28 cellular contexts compared by ENCODE assay signal in the genomic region with DNA sequence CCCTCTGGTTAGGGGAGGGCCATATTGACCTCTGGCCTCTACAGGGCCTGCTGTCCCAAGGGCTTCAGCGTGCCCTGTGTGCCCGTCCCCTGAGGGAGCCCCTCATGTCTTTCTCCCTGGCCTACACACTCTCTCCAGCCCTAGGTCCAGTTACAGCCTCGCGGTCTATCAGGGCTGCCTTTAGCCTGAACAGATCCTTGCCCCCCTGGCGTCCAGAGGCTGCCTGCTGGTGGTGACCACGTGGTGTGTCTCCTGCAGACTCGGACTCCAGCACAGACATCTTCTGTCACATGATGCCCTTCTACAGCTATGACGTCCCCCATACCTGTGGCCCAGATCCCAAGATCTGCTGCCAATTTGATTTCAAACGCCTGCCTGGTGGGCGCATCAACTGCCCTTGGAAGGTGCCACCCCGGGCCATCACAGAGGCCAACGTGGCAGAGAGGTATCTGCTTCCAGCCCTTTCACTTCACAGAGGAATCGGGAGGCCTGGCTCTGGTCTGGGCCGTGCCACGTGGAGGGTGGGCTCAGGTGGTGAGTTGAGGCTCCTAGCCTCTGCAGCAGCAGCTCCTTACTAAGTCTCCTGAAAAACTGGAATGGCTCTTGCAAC. TPM values are rescaled to one million over a fixed set of nuclear protein-coding genes. Genes with fewer than 3 reads are reported as not detected.
DNase-seq lines count a peak whose midpoint lies in the region; ATAC-seq and TF ChIP-seq lines count a peak whose summit lies in the region.
"Had no signal": no experiment of that assay in that cellular context is flagged by ENCODE, and none has a peak within 500 bp of the region (broad histone marks: within the 10 kb centered on the region; RNA-seq: fewer than 3 reads in every experiment).

No MANE protein-coding gene starts in this region.

- no peaks in the 10 kb centered on the region for H3K9me3 ChIP-seq in lower lobe of right lung
- H3K9me3 ChIP-seq: adrenal gland, BE2C, body of pancreas, SJSA1, thyroid gland had no signal

- H3K4me3 ChIP-seq in dorsolateral prefrontal cortex (peak overlapping the region in 6 of 59 donors; percentile 0 to 91 (median 12)), lower lobe of right lung (no peak overlapping the region)
- H3K4me3 ChIP-seq: adrenal gland, body of pancreas, GM12878, SJSA1, thyroid gland had no signal

- H3K36me3 ChIP-seq in lower lobe of right lung = peaks cover 74% of the 10 kb centered on the region

- TF ChIP-seq CTCF in dorsolateral prefrontal cortex (IDR thresholded peaks at IDR 0.05 in 54 of 56, conservative IDR thresholded peaks at IDR 0.05 in 2 of 56; ENCODE audit: low read depth in 1 of 56, partially characterized antibody in 56 of 56) = no peak
- no peak for TF ChIP-seq CTCF in lower lobe of right lung (IDR thresholded peaks at IDR 0.05)

- peaks cover 11% of the 10 kb centered on the region for H3K4me1 ChIP-seq in lower lobe of right lung
- H3K4me1 ChIP-seq: BE2C had no signal

- peak in 1 of 10 donors; percentile 42 for DNase-seq in dorsolateral prefrontal cortex
- peak; percentile 33 for DNase-seq in lower lobe of right lung
- DNase-seq in stimulated activated effector memory CD8-positive, alpha-beta T cell treated with anti-CD3 and anti-CD28 coated beads, Interleukin-12 subunit alpha, Interleukin-12 subunit beta, amount 100 ng/mL, for 72 hours (ENCODE audit: low spot score in 2 of 2) = no peak
- DNase-seq in GF-D8 (lab: John Stamatoyannopoulos, UW) = no peak
- DNase-seq: ACHN; activated CD4-positive, alpha-beta T cell treated with anti-CD3 and anti-CD28 coated beads for 36 hours; activated CD8-positive, alpha-beta memory T cell treated with anti-CD3 and anti-CD28 coated beads, Interleukin-2, amount 50 U/mL, for 48 hours; activated CD8-positive, alpha-beta T cell treated with anti-CD3 and anti-CD28 coated beads for 36 hours; activated naive CD4-positive, alpha-beta T cell treated with anti-CD3 and anti-CD28 coated beads, Interleukin-2, amount 10 ng/mL, durations not matched to agents 7 days and 5 days; adrenal gland; BE2C; body of pancreas; effector CD4-positive, alpha-beta T cell; EL; immature natural killer cell; NCI-H1436; NCI-H446; NCI-H82; stimulated activated naive CD4-positive, alpha-beta T cell treated with Interleukin-2 at 50 U/mL for 16 hours; T-helper 9 cell; thyroid gland had no signal

- H3K27ac ChIP-seq in dorsolateral prefrontal cortex = peak overlapping the region; percentile 49 to 100 (median 99)
- H3K27ac ChIP-seq in lower lobe of right lung = no peak overlapping the region
- H3K27ac ChIP-seq: adrenal gland, SJSA1, thyroid gland had no signal

- H3K4me3 Mint-ChIP-seq in IgD-negative memory B cell = peak overlapping the region in 1 of 4 donors; percentile 71
- no peak overlapping the region for H3K4me3 Mint-ChIP-seq in stimulated activated effector memory CD8-positive, alpha-beta T cell treated with anti-CD3 and anti-CD28 coated beads, Interleukin-12 subunit alpha, Interleukin-12 subunit beta, amount 100 ng/mL, for 72 hours
- no peak overlapping the region for H3K4me3 Mint-ChIP-seq in stimulated activated memory B cell treated with anti-CD40 and anti-IgM and Interleukin-4, amounts not matched to agents 10 μg/mL and 1 μg/mL and 100 μg/mL, for 72 hours
- H3K4me3 Mint-ChIP-seq: activated CD4-positive, alpha-beta T cell treated with anti-CD3 and anti-CD28 coated beads for 36 hours; activated CD8-positive, alpha-beta T cell treated with anti-CD3 and anti-CD28 coated beads for 36 hours; activated naive CD4-positive, alpha-beta T cell treated with anti-CD3 and anti-CD28 coated beads, Interleukin-2, amount 10 ng/mL, durations not matched to agents 7 days and 5 days; immature natural killer cell had no signal

- peaks cover 6% of the 10 kb centered on the region for H3K36me3 Mint-ChIP-seq in IgD-negative memory B cell
- peaks cover 89% of the 10 kb centered on the region for H3K36me3 Mint-ChIP-seq in stimulated activated effector memory CD8-positive, alpha-beta T cell treated with anti-CD3 and anti-CD28 coated beads, Interleukin-12 subunit alpha, Interleukin-12 subunit beta, amount 100 ng/mL, for 72 hours
- peaks cover 64% of the 10 kb centered on the region for H3K36me3 Mint-ChIP-seq in stimulated activated memory B cell treated with anti-CD40 and anti-IgM and Interleukin-4, amounts not matched to agents 10 μg/mL and 1 μg/mL and 100 μg/mL, for 72 hours

- H3K4me1 Mint-ChIP-seq in IgD-negative memory B cell = peaks cover 2 to 12% (median 7%) of the 10 kb centered on the region in 3 donors
- peaks cover 23% of the 10 kb centered on the region for H3K4me1 Mint-ChIP-seq in stimulated activated effector memory CD8-positive, alpha-beta T cell treated with anti-CD3 and anti-CD28 coated beads, Interleukin-12 subunit alpha, Interleukin-12 subunit beta, amount 100 ng/mL, for 72 hours
- peaks cover 26% of the 10 kb centered on the region for H3K4me1 Mint-ChIP-seq in stimulated activated memory B cell treated with anti-CD40 and anti-IgM and Interleukin-4, amounts not matched to agents 10 μg/mL and 1 μg/mL and 100 μg/mL, for 72 hours

- H3K27me3 ChIP-seq in dorsolateral prefrontal cortex (no peaks in the 10 kb centered on the region), lower lobe of right lung (ENCODE audit: low read depth) (no peaks in the 10 kb centered on the region)
- H3K27me3 ChIP-seq: adrenal gland, BE2C, body of pancreas, SJSA1, thyroid gland had no signal

- intact Hi-C loops in dorsolateral prefrontal cortex (cut with DNase I) = no loop called here
- intact Hi-C loops in lower lobe of right lung (cut with DNase I) = no loop called here

- no peaks in the 10 kb centered on the region for H3K27me3 Mint-ChIP-seq in IgD-negative memory B cell
- H3K27me3 Mint-ChIP-seq in stimulated activated memory B cell treated with anti-CD40 and anti-IgM and Interleukin-4, amounts not matched to agents 10 μg/mL and 1 μg/mL and 100 μg/mL, for 72 hours = no peaks in the 10 kb centered on the region
- H3K27me3 Mint-ChIP-seq: activated CD4-positive, alpha-beta T cell treated with anti-CD3 and anti-CD28 coated beads for 36 hours; activated CD8-positive, alpha-beta T cell treated with anti-CD3 and anti-CD28 coated beads for 36 hours; activated naive CD4-positive, alpha-beta T cell treated with anti-CD3 and anti-CD28 coated beads, Interleukin-2, amount 10 ng/mL, durations not matched to agents 7 days and 5 days; progenitor cell of endocrine pancreas had no signal

- no peaks in the 10 kb centered on the region for H3K9me3 Mint-ChIP-seq in IgD-negative memory B cell
- H3K9me3 Mint-ChIP-seq in stimulated activated effector memory CD8-positive, alpha-beta T cell treated with anti-CD3 and anti-CD28 coated beads, Interleukin-12 subunit alpha, Interleukin-12 subunit beta, amount 100 ng/mL, for 72 hours = no peaks in the 10 kb centered on the region
- no peaks in the 10 kb centered on the region for H3K9me3 Mint-ChIP-seq in stimulated activated memory B cell treated with anti-CD40 and anti-IgM and Interleukin-4, amounts not matched to agents 10 μg/mL and 1 μg/mL and 100 μg/mL, for 72 hours
- H3K9me3 Mint-ChIP-seq: activated CD8-positive, alpha-beta T cell treated with anti-CD3 and anti-CD28 coated beads for 36 hours; activated naive CD4-positive, alpha-beta T cell treated with anti-CD3 and anti-CD28 coated beads, Interleukin-2, amount 10 ng/mL, durations not matched to agents 7 days and 5 days; immature natural killer cell had no signal

- no peak for ATAC-seq in lower lobe of right lung
- no peak for ATAC-seq in stimulated activated effector memory CD8-positive, alpha-beta T cell treated with anti-CD3 and anti-CD28 coated beads, Interleukin-12 subunit alpha, Interleukin-12 subunit beta, amount 100 ng/mL, for 72 hours
- no peak for ATAC-seq in HG02970 (IDR thresholded peaks at IDR 0.05; ENCODE audit: low FRiP score, unreplicated experiment)
- no peak for ATAC-seq in stimulated activated memory B cell treated with anti-CD40 and anti-IgM and Interleukin-4, amounts not matched to agents 10 μg/mL and 1 μg/mL and 100 μg/mL, for 72 hours
- ATAC-seq: activated CD4-positive, alpha-beta T cell treated with anti-CD3 and anti-CD28 coated beads for 36 hours; activated CD8-positive, alpha-beta T cell treated with anti-CD3 and anti-CD28 coated beads for 36 hours; body of pancreas; GM12878; left lobe of liver had no signal

- H3K27ac Mint-ChIP-seq in IgD-negative memory B cell = peak overlapping the region in 2 of 3 donors; percentile 25 to 76
- H3K27ac Mint-ChIP-seq in stimulated activated effector memory CD8-positive, alpha-beta T cell treated with anti-CD3 and anti-CD28 coated beads, Interleukin-12 subunit alpha, Interleukin-12 subunit beta, amount 100 ng/mL, for 72 hours = peak overlapping the region; percentile 56
- H3K27ac Mint-ChIP-seq in stimulated activated memory B cell treated with anti-CD40 and anti-IgM and Interleukin-4, amounts not matched to agents 10 μg/mL and 1 μg/mL and 100 μg/mL, for 72 hours = no peak overlapping the region
- H3K27ac Mint-ChIP-seq: activated CD4-positive, alpha-beta T cell treated with anti-CD3 and anti-CD28 coated beads for 36 hours; activated CD8-positive, alpha-beta T cell treated with anti-CD3 and anti-CD28 coated beads for 36 hours; activated naive CD4-positive, alpha-beta T cell treated with anti-CD3 and anti-CD28 coated beads, Interleukin-2, amount 10 ng/mL, durations not matched to agents 7 days and 5 days; immature natural killer cell; progenitor cell of endocrine pancreas had no signal

RNA-seq across cellular contexts. Expression of gene MAN2A2, which starts 4.1 kb away (rescaled TPM):
- polyA plus RNA-seq in IgD-negative memory B cell = 9.1 TPM
- 100 to 1,000 TPM; 152 to 468 (median 226) TPM for total RNA-seq in dorsolateral prefrontal cortex
- 96.9 TPM for total RNA-seq in lower lobe of right lung

RNA-seq across cellular contexts. Expression of gene FES, which starts 22.9 kb away (rescaled TPM):
- 7.7 TPM for polyA plus RNA-seq in IgD-negative memory B cell
- total RNA-seq in dorsolateral prefrontal cortex = 10 to 100 TPM in 95 of 120 experiments, 1 to 10 TPM in 25; 5.3 to 39.5 (median 13.8) TPM
- total RNA-seq in lower lobe of right lung = 51.0 TPM

RNA-seq across cellular contexts. Expression of gene HDDC3, which starts 25.2 kb away (rescaled TPM):
- 29.4 TPM for polyA plus RNA-seq in IgD-negative memory B cell
- 10 to 100 TPM in 119 of 120 experiments, 1 to 10 TPM in 1; 8.6 to 40.8 (median 20.2) TPM for total RNA-seq in dorsolateral prefrontal cortex
- total RNA-seq in lower lobe of right lung = 16.0 TPM

RNA-seq across cellular contexts. Expression of gene UNC45A, which starts 27.9 kb away (rescaled TPM):
- polyA plus RNA-seq in IgD-negative memory B cell = 65.3 TPM
- total RNA-seq in dorsolateral prefrontal cortex (10 to 100 TPM; 35.1 to 68.4 (median 47.2) TPM), lower lobe of right lung (50.4 TPM)

RNA-seq across cellular contexts. Expression of gene FURIN, which starts 38.8 kb away (rescaled TPM):
- polyA plus RNA-seq in IgD-negative memory B cell = 9.7 TPM
- total RNA-seq in dorsolateral prefrontal cortex (10 to 100 TPM; 28.0 to 73.1 (median 40.8) TPM), lower lobe of right lung (86.5 TPM)
